1 cellular context compared by ENCODE assay signal in genomic region chr5:147483961-147484707, GRCh38.
A peak's percentile ranks its signal among the peaks of the same experiment; 100 is the strongest.
TF ChIP-seq lines count a peak whose summit lies in the region.

No MANE protein-coding gene starts in this region.

TF ChIP-seq in IMR-90, 13 proteins besides CTCF, POLR2A, EP300 and RAD21 (continued from another document):
- TF ChIP-seq MAZ (IDR thresholded peaks at IDR 0.05; ENCODE audit: borderline replicate concordance, low read depth, low read length), result no peak
- no peak for TF ChIP-seq SMC3 (IDR thresholded peaks at IDR 0.05; ENCODE audit: low read depth, low read length)
- TF ChIP-seq CHD1 (IDR thresholded peaks at IDR 0.05; ENCODE audit: low read depth, low read length), result no peak
- TF ChIP-seq CEBPB (IDR thresholded peaks at IDR 0.05; ENCODE audit: low read depth, low read length), result peak; percentile 64
- TF ChIP-seq RCOR1 (IDR thresholded peaks at IDR 0.05; ENCODE audit: insufficient replicate concordance, low read length), result no peak
- no peak for TF ChIP-seq USF2 (IDR thresholded peaks at IDR 0.05; ENCODE audit: low read depth, low read length)
- no peak for TF ChIP-seq RFX5 (IDR thresholded peaks at IDR 0.05; ENCODE audit: low read depth, low read length)
- TF ChIP-seq MAFK (IDR thresholded peaks at IDR 0.05; ENCODE audit: low read depth, low read length), result no peak
- TF ChIP-seq NFE2L2 (IDR thresholded peaks at IDR 0.05; ENCODE audit: low read depth, low read length), result no peak; the same call in 1 of the 2 replicates
